In genomic region chr5:36377192-36377591, GRCh38 we compare ENCODE assay signal across 31 cellular contexts.
"Had no signal": no experiment of that assay in that cellular context is flagged by ENCODE, and none has a peak within 500 bp of the region (broad histone marks: within the 10 kb centered on the region; RNA-seq: fewer than 3 reads in every experiment).

No MANE protein-coding gene starts in this region.

- H3K27ac ChIP-seq: neutrophil, ovary, parathyroid adenoma, psoas muscle, right lobe of liver, sigmoid colon, suprapubic skin, testis, tibial artery, transverse colon, upper lobe of right lung, uterus had no signal

- H3K9me3 Mint-ChIP-seq: natural killer cell treated with Interleukin-12 subunit alpha and Interleukin-12 subunit beta and Interleukin-15 and Interleukin-18, amount 100 ng/mL, for 72 hours; nephron progenitor cell; neural crest cell; stimulated activated memory B cell treated with anti-CD40 and anti-IgM and Interleukin-4, amounts not matched to agents 10 μg/mL and 1 μg/mL and 100 μg/mL, for 72 hours; stimulated activated naive CD8-positive, alpha-beta T cell treated with anti-CD3 and anti-CD28 coated beads, Interleukin-15, amount 100 ng/mL, for 72 hours; type B pancreatic cell had no signal

- H3K36me3 ChIP-seq: neutrophil, ovary, right lobe of liver, sigmoid colon, suprapubic skin, tibial artery, transverse colon, upper lobe of right lung, uterus had no signal

- H3K4me3 ChIP-seq: ovary, psoas muscle, right lobe of liver, sigmoid colon, suprapubic skin, testis, tibial artery, transverse colon, upper lobe of right lung, uterus had no signal

- H3K79me2 ChIP-seq: parathyroid adenoma had no signal

- H3K36me3 Mint-ChIP-seq: naive thymus-derived CD8-positive, alpha-beta T cell; natural killer cell treated with Interleukin-12 subunit alpha and Interleukin-12 subunit beta and Interleukin-15 and Interleukin-18, amount 100 ng/mL, for 72 hours; stimulated activated memory B cell treated with anti-CD40 and anti-IgM and Interleukin-4, amounts not matched to agents 10 μg/mL and 1 μg/mL and 100 μg/mL, for 72 hours; type B pancreatic cell had no signal

- FAIRE-seq: small intestine had no signal

- DNase-seq: naive thymus-derived CD8-positive, alpha-beta T cell; nephron progenitor cell; nucleus accumbens; ovary; posterior cingulate gyrus; psoas muscle; right cardiac atrium; right lobe of liver; sigmoid colon; small intestine; stimulated activated CD4-positive, alpha-beta T cell treated with anti-CD3 and anti-CD28 coated beads, Interleukin-1b, Interleukin-23, amount 100 ng/mL, for 48 hours; stimulated activated CD4-positive, alpha-beta T cell treated with anti-CD3 and anti-CD28 coated beads, Interleukin-4, amount 100 ng/mL, for 1 hour; stimulated activated CD4-positive, alpha-beta T cell treated with anti-CD3 and anti-CD28 coated beads, Interleukin-4, amount 100 ng/mL, for 4 hours; stimulated activated CD8-positive, alpha-beta memory T cell treated with anti-CD3 and anti-CD28 coated beads, Interleukin-4, amount 100 ng/mL, for 48 hours; stimulated activated naive CD4-positive, alpha-beta T cell; stimulated activated naive CD8-positive, alpha-beta T cell treated with anti-CD3 and anti-CD28 coated beads, Interleukin-15, amount 100 ng/mL, for 72 hours; stimulated activated naive CD8-positive, alpha-beta T cell treated with anti-CD3 and anti-CD28 coated beads, Interleukin-15, Interleukin-2, amounts not matched to agents 100 U/mL and 50 U/mL, for 24 hours; substantia nigra; testis; tibial artery; transverse colon; upper lobe of right lung; uterus had no signal

- H3K4me1 ChIP-seq: parathyroid adenoma, psoas muscle, uterus had no signal

- H3K4me1 Mint-ChIP-seq: naive thymus-derived CD8-positive, alpha-beta T cell; nephron progenitor cell; neural crest cell; stimulated activated memory B cell treated with anti-CD40 and anti-IgM and Interleukin-4, amounts not matched to agents 10 μg/mL and 1 μg/mL and 100 μg/mL, for 72 hours; stimulated activated naive CD8-positive, alpha-beta T cell treated with anti-CD3 and anti-CD28 coated beads, Interleukin-15, amount 100 ng/mL, for 72 hours had no signal

- H3K27ac Mint-ChIP-seq: naive thymus-derived CD8-positive, alpha-beta T cell; natural killer cell treated with Interleukin-12 subunit alpha and Interleukin-12 subunit beta and Interleukin-15 and Interleukin-18, amount 100 ng/mL, for 72 hours; nephron progenitor cell; progenitor cell of endocrine pancreas; stimulated activated memory B cell treated with anti-CD40 and anti-IgM and Interleukin-4, amounts not matched to agents 10 μg/mL and 1 μg/mL and 100 μg/mL, for 72 hours; stimulated activated naive CD8-positive, alpha-beta T cell treated with anti-CD3 and anti-CD28 coated beads, Interleukin-15, amount 100 ng/mL, for 72 hours; type B pancreatic cell had no signal

- H3K4me3 Mint-ChIP-seq: naive thymus-derived CD8-positive, alpha-beta T cell; natural killer cell treated with Interleukin-12 subunit alpha and Interleukin-12 subunit beta and Interleukin-15 and Interleukin-18, amount 100 ng/mL, for 72 hours; nephron progenitor cell; neural crest cell; stimulated activated memory B cell treated with anti-CD40 and anti-IgM and Interleukin-4, amounts not matched to agents 10 μg/mL and 1 μg/mL and 100 μg/mL, for 72 hours; stimulated activated naive CD8-positive, alpha-beta T cell treated with anti-CD3 and anti-CD28 coated beads, Interleukin-15, amount 100 ng/mL, for 72 hours; type B pancreatic cell had no signal

- H3K9me3 ChIP-seq: neutrophil, ovary, psoas muscle, right lobe of liver, sigmoid colon, suprapubic skin, testis, tibial artery, transverse colon, upper lobe of right lung, uterus had no signal

- H3K27me3 ChIP-seq: neutrophil, ovary, right lobe of liver, sigmoid colon, suprapubic skin, testis, tibial artery, transverse colon, upper lobe of right lung, uterus had no signal

- H2AFZ ChIP-seq: parathyroid adenoma had no signal
